ENCODE assay signal across 1 cellular context in the genomic region with DNA sequence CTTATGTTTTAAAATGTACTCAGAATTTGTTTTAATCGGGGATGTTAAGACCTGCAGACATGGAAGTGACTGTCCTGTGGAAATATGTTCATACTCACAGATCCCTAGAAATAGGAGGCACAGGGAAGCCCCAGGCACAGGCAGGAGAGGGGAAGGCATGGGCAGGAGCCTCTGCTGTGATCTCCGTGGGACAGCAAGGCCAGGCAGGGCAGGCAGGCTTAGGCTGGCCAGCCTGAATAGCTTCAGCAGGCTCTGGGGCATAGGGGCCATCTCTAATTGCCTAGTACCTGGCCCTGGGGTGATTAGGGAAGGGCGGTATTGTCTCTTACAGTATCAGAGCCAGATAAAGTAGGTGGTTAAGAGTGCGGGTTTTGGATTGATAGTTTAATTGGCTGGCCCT.
TF ChIP-seq lines count a peak whose summit lies in the region.

No MANE protein-coding gene starts in this region.

TF ChIP-seq in GM23338, 12 proteins besides CTCF, POLR2A, EP300 and RAD21 (continued from another document):
- TF ChIP-seq, protein P1, sequence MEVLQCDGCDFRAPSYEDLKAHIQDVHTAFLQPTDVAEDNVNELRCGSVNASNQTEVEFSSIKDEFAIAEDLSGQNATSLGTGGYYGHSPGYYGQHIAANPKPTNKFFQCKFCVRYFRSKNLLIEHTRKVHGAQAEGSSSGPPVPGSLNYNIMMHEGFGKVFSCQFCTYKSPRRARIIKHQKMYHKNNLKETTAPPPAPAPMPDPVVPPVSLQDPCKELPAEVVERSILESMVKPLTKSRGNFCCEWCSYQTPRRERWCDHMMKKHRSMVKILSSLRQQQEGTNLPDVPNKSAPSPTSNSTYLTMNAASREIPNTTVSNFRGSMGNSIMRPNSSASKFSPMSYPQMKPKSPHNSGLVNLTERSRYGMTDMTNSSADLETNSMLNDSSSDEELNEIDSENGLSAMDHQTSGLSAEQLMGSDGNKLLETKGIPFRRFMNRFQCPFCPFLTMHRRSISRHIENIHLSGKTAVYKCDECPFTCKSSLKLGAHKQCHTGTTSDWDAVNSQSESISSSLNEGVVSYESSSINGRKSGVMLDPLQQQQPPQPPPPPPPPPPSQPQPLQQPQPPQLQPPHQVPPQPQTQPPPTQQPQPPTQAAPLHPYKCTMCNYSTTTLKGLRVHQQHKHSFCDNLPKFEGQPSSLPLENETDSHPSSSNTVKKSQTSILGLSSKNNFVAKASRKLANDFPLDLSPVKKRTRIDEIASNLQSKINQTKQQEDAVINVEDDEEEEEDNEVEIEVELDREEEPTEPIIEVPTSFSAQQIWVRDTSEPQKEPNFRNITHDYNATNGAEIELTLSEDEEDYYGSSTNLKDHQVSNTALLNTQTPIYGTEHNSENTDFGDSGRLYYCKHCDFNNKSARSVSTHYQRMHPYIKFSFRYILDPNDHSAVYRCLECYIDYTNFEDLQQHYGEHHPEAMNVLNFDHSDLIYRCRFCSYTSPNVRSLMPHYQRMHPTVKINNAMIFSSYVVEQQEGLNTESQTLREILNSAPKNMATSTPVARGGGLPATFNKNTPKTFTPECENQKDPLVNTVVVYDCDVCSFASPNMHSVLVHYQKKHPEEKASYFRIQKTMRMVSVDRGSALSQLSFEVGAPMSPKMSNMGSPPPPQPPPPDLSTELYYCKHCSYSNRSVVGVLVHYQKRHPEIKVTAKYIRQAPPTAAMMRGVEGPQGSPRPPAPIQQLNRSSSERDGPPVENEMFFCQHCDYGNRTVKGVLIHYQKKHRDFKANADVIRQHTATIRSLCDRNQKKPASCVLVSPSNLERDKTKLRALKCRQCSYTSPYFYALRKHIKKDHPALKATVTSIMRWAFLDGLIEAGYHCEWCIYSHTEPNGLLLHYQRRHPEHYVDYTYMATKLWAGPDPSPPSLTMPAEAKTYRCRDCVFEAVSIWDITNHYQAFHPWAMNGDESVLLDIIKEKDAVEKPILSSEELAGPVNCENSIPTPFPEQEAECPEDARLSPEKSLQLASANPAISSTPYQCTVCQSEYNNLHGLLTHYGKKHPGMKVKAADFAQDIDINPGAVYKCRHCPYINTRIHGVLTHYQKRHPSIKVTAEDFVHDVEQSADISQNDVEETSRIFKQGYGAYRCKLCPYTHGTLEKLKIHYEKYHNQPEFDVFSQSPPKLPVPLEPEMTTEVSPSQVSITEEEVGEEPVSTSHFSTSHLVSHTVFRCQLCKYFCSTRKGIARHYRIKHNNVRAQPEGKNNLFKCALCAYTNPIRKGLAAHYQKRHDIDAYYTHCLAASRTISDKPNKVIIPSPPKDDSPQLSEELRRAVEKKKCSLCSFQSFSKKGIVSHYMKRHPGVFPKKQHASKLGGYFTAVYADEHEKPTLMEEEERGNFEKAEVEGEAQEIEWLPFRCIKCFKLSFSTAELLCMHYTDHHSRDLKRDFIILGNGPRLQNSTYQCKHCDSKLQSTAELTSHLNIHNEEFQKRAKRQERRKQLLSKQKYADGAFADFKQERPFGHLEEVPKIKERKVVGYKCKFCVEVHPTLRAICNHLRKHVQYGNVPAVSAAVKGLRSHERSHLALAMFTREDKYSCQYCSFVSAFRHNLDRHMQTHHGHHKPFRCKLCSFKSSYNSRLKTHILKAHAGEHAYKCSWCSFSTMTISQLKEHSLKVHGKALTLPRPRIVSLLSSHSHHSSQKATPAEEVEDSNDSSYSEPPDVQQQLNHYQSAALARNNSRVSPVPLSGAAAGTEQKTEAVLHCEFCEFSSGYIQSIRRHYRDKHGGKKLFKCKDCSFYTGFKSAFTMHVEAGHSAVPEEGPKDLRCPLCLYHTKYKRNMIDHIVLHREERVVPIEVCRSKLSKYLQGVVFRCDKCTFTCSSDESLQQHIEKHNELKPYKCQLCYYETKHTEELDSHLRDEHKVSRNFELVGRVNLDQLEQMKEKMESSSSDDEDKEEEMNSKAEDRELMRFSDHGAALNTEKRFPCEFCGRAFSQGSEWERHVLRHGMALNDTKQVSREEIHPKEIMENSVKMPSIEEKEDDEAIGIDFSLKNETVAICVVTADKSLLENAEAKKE (CRISPR knock-in tag; IDR thresholded peaks at IDR 0.05), result no peak
- no peak for TF ChIP-seq CREB1 (CRISPR knock-in tag; IDR thresholded peaks at IDR 0.05; ENCODE audit: low read depth)
- no peak for TF ChIP-seq ZNF114 (CRISPR knock-in tag; IDR thresholded peaks at IDR 0.05)
